In genomic region chrX:129958814-129959492, GRCh38 we compare ENCODE assay signal across 23 cellular contexts.
DNase-seq lines count a peak whose midpoint lies in the region; ATAC-seq and TF ChIP-seq lines count a peak whose summit lies in the region.
"Had no signal": no experiment of that assay in that cellular context is flagged by ENCODE, and none has a peak within 500 bp of the region (broad histone marks: within the 10 kb centered on the region; RNA-seq: fewer than 3 reads in every experiment).

No MANE protein-coding gene starts in this region.

- no peak overlapping the region for H3K27ac Mint-ChIP-seq in central memory CD8-positive, alpha-beta T cell (ENCODE audit: low read depth)
- peak overlapping the region in 1 of 3 experiments; percentile 13 for H3K27ac Mint-ChIP-seq in nephron
- no peak overlapping the region for H3K27ac Mint-ChIP-seq in stimulated activated naive CD8-positive, alpha-beta T cell treated with anti-CD3 and anti-CD28 coated beads, Interleukin-15, amount 100 ng/mL, for 72 hours
- H3K27ac Mint-ChIP-seq: activated CD4-positive, alpha-beta memory T cell treated with anti-CD3 and anti-CD28 coated beads for 36 hours; activated naive CD4-positive, alpha-beta T cell treated with anti-CD3 and anti-CD28 coated beads, Interleukin-2, amount 50 U/mL, for 72 hours; mesothelial cell of epicardium; stimulated activated naive B cell treated with anti-CD40 and anti-IgM and Interleukin-4, amounts not matched to agents 10 μg/mL and 1 μg/mL and 100 μg/mL, for 72 hours had no signal

- H3K4me1 ChIP-seq in BLaER1 (peaks cover 82% of the 10 kb centered on the region), HEK293 (ENCODE audit: control insufficient read depth, insufficient read depth, low read length) (peaks cover 3% of the 10 kb centered on the region; the same call in 1 of the 2 replicates)
- H3K4me1 ChIP-seq: gastroesophageal sphincter had no signal

- peaks cover 14% of the 10 kb centered on the region for H3K4me1 Mint-ChIP-seq in central memory CD8-positive, alpha-beta T cell
- H3K4me1 Mint-ChIP-seq in nephron: peaks cover 38% of the 10 kb centered on the region
- peaks cover 24% of the 10 kb centered on the region for H3K4me1 Mint-ChIP-seq in stimulated activated naive CD8-positive, alpha-beta T cell treated with anti-CD3 and anti-CD28 coated beads, Interleukin-15, amount 100 ng/mL, for 72 hours

- DNase-seq in central memory CD8-positive, alpha-beta T cell (ENCODE audit: low spot score in 2 of 2): no peak
- no peak for DNase-seq in stimulated activated naive CD8-positive, alpha-beta T cell treated with anti-CD3 and anti-CD28 coated beads, Interleukin-15, amount 100 ng/mL, for 72 hours
- no peak for DNase-seq in GM19240 (ENCODE audit: insufficient read length, low spot score)
- no peak for DNase-seq in globus pallidus (ENCODE audit: low spot score)
- DNase-seq in EL: no peak
- DNase-seq: activated B cell treated with CpG ODN at 0.5 μM for 24 hours; activated CD4-positive, alpha-beta memory T cell treated with anti-CD3 and anti-CD28 coated beads for 36 hours; activated T-cell treated with anti-CD3 and anti-CD28 coated beads, Interleukin-2, amount 50 U/mL, for 1 hour; body of pancreas; CD4-positive, alpha-beta memory T cell; dermis blood vessel endothelial cell; NCI-H187; NCI-H345; SK-N-SH; stimulated activated naive B cell treated with anti-CD40 and anti-IgM and Interleukin-4, amounts not matched to agents 10 μg/mL and 1 μg/mL and 100 μg/mL, for 72 hours had no signal

- ATAC-seq in central memory CD8-positive, alpha-beta T cell (replicated peaks; ENCODE audit: extremely low read depth, poor library complexity, severe bottlenecking): no peak
- ATAC-seq in stimulated activated naive CD8-positive, alpha-beta T cell treated with anti-CD3 and anti-CD28 coated beads, Interleukin-15, amount 100 ng/mL, for 72 hours: no peak
- ATAC-seq: activated naive CD4-positive, alpha-beta T cell treated with anti-CD3 and anti-CD28 coated beads, Interleukin-2, amount 50 U/mL, for 72 hours; body of pancreas; gastroesophageal sphincter; stimulated activated naive B cell treated with anti-CD40 and anti-IgM and Interleukin-4, amounts not matched to agents 10 μg/mL and 1 μg/mL and 100 μg/mL, for 72 hours had no signal

- H3K36me3 ChIP-seq in BLaER1 (no peaks in the 10 kb centered on the region), HEK293 (ENCODE audit: control insufficient read depth in 2 of 2, insufficient read depth in 1 of 2, low read length in 2 of 2) (no peaks in the 10 kb centered on the region)
- H3K36me3 ChIP-seq: gastroesophageal sphincter, neutrophil, thyroid gland had no signal

- H3K27ac ChIP-seq in BLaER1: no peak overlapping the region
- no peak overlapping the region for H3K27ac ChIP-seq in HEK293 (ENCODE audit: extremely low read depth, low read depth, low read length)
- H3K27ac ChIP-seq: body of pancreas, gastroesophageal sphincter, thyroid gland had no signal

- H3K4me2 ChIP-seq in BLaER1: peak overlapping the region; percentile 82; the same call in 1 of the 2 replicates
- H3K4me2 ChIP-seq: SK-N-SH had no signal

- H3K9ac ChIP-seq in BLaER1: no peak overlapping the region
- H3K9ac ChIP-seq: SK-N-SH had no signal

- H3K36me3 Mint-ChIP-seq in central memory CD8-positive, alpha-beta T cell (ENCODE audit: insufficient read depth): no peaks in the 10 kb centered on the region
- peaks cover 4% of the 10 kb centered on the region for H3K36me3 Mint-ChIP-seq in nephron (ENCODE audit: low read depth)
- H3K36me3 Mint-ChIP-seq: activated CD4-positive, alpha-beta memory T cell treated with anti-CD3 and anti-CD28 coated beads for 36 hours; activated naive CD4-positive, alpha-beta T cell treated with anti-CD3 and anti-CD28 coated beads, Interleukin-2, amount 50 U/mL, for 72 hours; CD4-positive, alpha-beta memory T cell; mesothelial cell of epicardium; stimulated activated naive B cell treated with anti-CD40 and anti-IgM and Interleukin-4, amounts not matched to agents 10 μg/mL and 1 μg/mL and 100 μg/mL, for 72 hours had no signal

- no peaks in the 10 kb centered on the region for H4K20me1 ChIP-seq in BLaER1

- H3K27me3 ChIP-seq in BLaER1: peaks cover 47% of the 10 kb centered on the region
- H3K27me3 ChIP-seq: body of pancreas, gastroesophageal sphincter, neutrophil, thyroid gland had no signal

- TF ChIP-seq CTCF in HEK293 (tag by site-specific recombination; IDR thresholded peaks at IDR 0.05) (no peak), nephron (IDR thresholded peaks at IDR 0.05; ENCODE audit: unreplicated experiment in 3 of 3) (no peak)

- POLR2A ChIA-PET in HEK293 (lab: Yijun Ruan, JAX): no interaction called here

- H3K27me3 Mint-ChIP-seq in central memory CD8-positive, alpha-beta T cell: no peaks in the 10 kb centered on the region
- H3K27me3 Mint-ChIP-seq in nephron (ENCODE audit: low read depth): peaks cover 17% of the 10 kb centered on the region
- no peaks in the 10 kb centered on the region for H3K27me3 Mint-ChIP-seq in stimulated activated naive CD8-positive, alpha-beta T cell treated with anti-CD3 and anti-CD28 coated beads, Interleukin-15, amount 100 ng/mL, for 72 hours
- H3K27me3 Mint-ChIP-seq: activated B cell treated with CpG ODN at 0.5 μM for 24 hours; activated CD4-positive, alpha-beta memory T cell treated with anti-CD3 and anti-CD28 coated beads for 36 hours; CD4-positive, alpha-beta memory T cell; stimulated activated naive B cell treated with anti-CD40 and anti-IgM and Interleukin-4, amounts not matched to agents 10 μg/mL and 1 μg/mL and 100 μg/mL, for 72 hours had no signal

- H3K4me3 ChIP-seq in BLaER1 (no peak overlapping the region), HEK293 (ENCODE audit: low read depth, low read length) (no peak overlapping the region)
- H3K4me3 ChIP-seq: body of pancreas, gastroesophageal sphincter, thyroid gland had no signal

- no peaks in the 10 kb centered on the region for H3K9me3 Mint-ChIP-seq in central memory CD8-positive, alpha-beta T cell
- H3K9me3 Mint-ChIP-seq in nephron: peaks cover 23% of the 10 kb centered on the region
- H3K9me3 Mint-ChIP-seq in stimulated activated naive CD8-positive, alpha-beta T cell treated with anti-CD3 and anti-CD28 coated beads, Interleukin-15, amount 100 ng/mL, for 72 hours: no peaks in the 10 kb centered on the region
- H3K9me3 Mint-ChIP-seq: activated B cell treated with CpG ODN at 0.5 μM for 24 hours; activated CD4-positive, alpha-beta memory T cell treated with anti-CD3 and anti-CD28 coated beads for 36 hours; activated naive CD4-positive, alpha-beta T cell treated with anti-CD3 and anti-CD28 coated beads, Interleukin-2, amount 50 U/mL, for 72 hours; stimulated activated naive B cell treated with anti-CD40 and anti-IgM and Interleukin-4, amounts not matched to agents 10 μg/mL and 1 μg/mL and 100 μg/mL, for 72 hours had no signal

- H3K9me3 ChIP-seq in BLaER1 (peaks cover 3% of the 10 kb centered on the region; the same call in 1 of the 2 replicates), HEK293 (ENCODE audit: control insufficient read depth, insufficient read depth, low read depth, low read length) (no peaks in the 10 kb centered on the region)
- H3K9me3 ChIP-seq: body of pancreas, gastroesophageal sphincter, neutrophil, SK-N-SH, thyroid gland had no signal

- CTCF ChIA-PET in HEK293 (lab: Yijun Ruan, JAX): no interaction called here

- H3K4me3 Mint-ChIP-seq in central memory CD8-positive, alpha-beta T cell: peak overlapping the region; percentile 68
- H3K4me3 Mint-ChIP-seq in nephron: peak overlapping the region; percentile 28 to 72 (median 68)
- H3K4me3 Mint-ChIP-seq in stimulated activated naive CD8-positive, alpha-beta T cell treated with anti-CD3 and anti-CD28 coated beads, Interleukin-15, amount 100 ng/mL, for 72 hours: no peak overlapping the region

TF ChIP-seq in HEK293, 187 proteins besides CTCF, POLR2A, EP300 and RAD21:
- TF ChIP-seq ZNF449 (tag by site-specific recombination; IDR thresholded peaks at IDR 0.05) (peak; percentile 87), GLIS2 (tag by site-specific recombination; IDR thresholded peaks at IDR 0.05) (no peak)

Comparison
In these comparisons a context has a peak if more than half of its experiments do, and no peak if none do; other contexts are left out.
1. H3K4me3 Mint-ChIP-seq: peak in central memory CD8-positive, alpha-beta T cell (single experiment) and nephron (3 of 3); none in stimulated activated naive CD8-positive, alpha-beta T cell treated with anti-CD3 and anti-CD28 coated beads, Interleukin-15, amount 100 ng/mL, for 72 hours (0 of 2).